In the genomic region with DNA sequence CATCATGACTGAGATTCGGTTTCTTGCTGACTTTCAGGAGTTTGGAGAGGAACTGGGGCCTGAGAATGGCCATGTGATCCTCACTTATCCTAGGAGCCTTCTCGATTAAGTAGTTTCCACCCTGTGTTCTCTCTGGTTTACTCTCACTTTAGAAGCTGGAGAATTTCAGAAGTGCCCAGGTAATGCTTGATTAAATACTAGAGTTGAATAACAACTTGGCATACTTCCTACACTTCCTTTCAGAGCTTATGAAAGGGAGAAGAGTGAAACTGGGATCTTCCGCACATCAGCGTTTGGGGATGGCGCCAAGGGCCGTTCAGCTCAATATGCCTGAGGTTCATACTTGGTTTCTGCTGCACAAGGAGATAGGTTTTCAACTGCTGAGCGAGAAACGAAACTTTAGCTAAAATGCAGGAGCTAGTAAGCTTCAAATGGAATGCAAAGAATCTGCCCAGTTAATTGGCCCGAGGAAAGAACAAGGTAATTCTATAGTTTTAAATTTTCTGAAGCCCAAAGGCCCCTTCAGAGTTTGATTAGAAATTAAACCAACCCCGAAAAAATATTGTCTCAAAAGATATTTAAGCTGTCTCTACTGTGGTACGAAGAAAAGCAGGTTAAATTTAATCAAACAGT, we compare ENCODE assay signal across 26 cellular contexts. TPM values are rescaled to one million over a fixed set of nuclear protein-coding genes. Genes with fewer than 3 reads are reported as not detected.
DNase-seq lines count a peak whose midpoint lies in the region; ATAC-seq and TF ChIP-seq lines count a peak whose summit lies in the region.
"Had no signal": no experiment of that assay in that cellular context is flagged by ENCODE, and none has a peak within 500 bp of the region (broad histone marks: within the 10 kb centered on the region; RNA-seq: fewer than 3 reads in every experiment).

No MANE protein-coding gene starts in this region.

- no peak for DNase-seq in breast epithelium (ENCODE audit: low spot score in 2 of 2)
- no peak for DNase-seq in MCF 10A (ENCODE audit: unreplicated experiment)
- no peak for DNase-seq in mesothelial cell of epicardium (ENCODE audit: low spot score in 2 of 2, unreplicated experiment in 2 of 2)
- DNase-seq in naive thymus-derived CD4-positive, alpha-beta T cell, result no peak
- no peak for DNase-seq in NOMO-1 treated with dmso at 0.1 percent for 144 hours (lab: John Stamatoyannopoulos, UW; ENCODE audit: unreplicated experiment)
- DNase-seq in NCI-H526 (lab: John Stamatoyannopoulos, UW), result no peak
- no peak for DNase-seq in lower leg skin (ENCODE audit: low spot score in 2 of 2)
- DNase-seq: activated CD4-positive, CD25-positive, alpha-beta regulatory T cell; activated CD8-positive, alpha-beta memory T cell treated with anti-CD3 and anti-CD28 coated beads for 24 hours; activated effector memory CD4-positive, alpha-beta T cell treated with anti-CD3 and anti-CD28 coated beads, Interleukin-2, amount 50 U/mL, for 16 hours; amygdala; naive thymus-derived CD8-positive, alpha-beta T cell; NCI-H1092 treated with DMSO at 0.1 percent for 48 hours; NCI-H226; SHP77 treated with DMSO at 0.1 percent for 48 hours; stimulated activated naive CD8-positive, alpha-beta T cell treated with anti-CD3 and anti-CD28 coated beads, Interleukin-15, amount 100 ng/mL, for 72 hours; T-helper 17 cell; uterus had no signal

- H3K4me1 ChIP-seq in breast epithelium (no peaks in the 10 kb centered on the region), esophagus (ENCODE audit: control insufficient read depth in 2 of 2, insufficient read depth in 2 of 2, low read length in 1 of 2) (no peaks in the 10 kb centered on the region)
- H3K4me1 ChIP-seq in naive thymus-derived CD4-positive, alpha-beta T cell (ENCODE audit: control insufficient read depth in 2 of 2, insufficient read depth in 2 of 2, low read length in 2 of 2), result no peaks in the 10 kb centered on the region
- H3K4me1 ChIP-seq: HAP-1, uterus had no signal

- no peak overlapping the region for H3K4me3 Mint-ChIP-seq in MCF 10A (ENCODE audit: unreplicated experiment)
- no peak overlapping the region for H3K4me3 Mint-ChIP-seq in mesothelial cell of epicardium
- H3K4me3 Mint-ChIP-seq in naive thymus-derived CD4-positive, alpha-beta T cell, result no peak overlapping the region
- H3K4me3 Mint-ChIP-seq: CD14-positive monocyte; naive thymus-derived CD8-positive, alpha-beta T cell; stimulated activated naive CD8-positive, alpha-beta T cell treated with anti-CD3 and anti-CD28 coated beads, Interleukin-15, amount 100 ng/mL, for 72 hours; T-helper 17 cell had no signal

- ATAC-seq in naive thymus-derived CD4-positive, alpha-beta T cell, result no peak
- ATAC-seq: naive thymus-derived CD8-positive, alpha-beta T cell; stimulated activated naive CD8-positive, alpha-beta T cell treated with anti-CD3 and anti-CD28 coated beads, Interleukin-15, amount 100 ng/mL, for 72 hours; T-helper 17 cell had no signal

- no peaks in the 10 kb centered on the region for H3K36me3 ChIP-seq in breast epithelium
- no peaks in the 10 kb centered on the region for H3K36me3 ChIP-seq in esophagus (ENCODE audit: control insufficient read depth in 2 of 2, insufficient read depth in 2 of 2, low read length in 1 of 2)
- no peaks in the 10 kb centered on the region for H3K36me3 ChIP-seq in naive thymus-derived CD4-positive, alpha-beta T cell (ENCODE audit: control insufficient read depth in 2 of 3, insufficient read depth in 3 of 3, low read length in 3 of 3)
- H3K36me3 ChIP-seq: HAP-1 had no signal

- H3K27me3 Mint-ChIP-seq in MCF 10A (ENCODE audit: insufficient read depth, unreplicated experiment), result no peaks in the 10 kb centered on the region
- no peaks in the 10 kb centered on the region for H3K27me3 Mint-ChIP-seq in mesothelial cell of epicardium (ENCODE audit: low read depth)
- H3K27me3 Mint-ChIP-seq in naive thymus-derived CD4-positive, alpha-beta T cell, result peaks cover 0 to 4% (median 0%) of the 10 kb centered on the region in 5 donors
- H3K27me3 Mint-ChIP-seq: naive thymus-derived CD8-positive, alpha-beta T cell; stimulated activated naive CD8-positive, alpha-beta T cell treated with anti-CD3 and anti-CD28 coated beads, Interleukin-15, amount 100 ng/mL, for 72 hours; T-helper 17 cell had no signal

- H3K4me3 ChIP-seq in breast epithelium, result peak overlapping the region in 2 of 3 donors; percentile 18 to 44
- H3K4me3 ChIP-seq in esophagus (ENCODE audit: low read depth in 1 of 2, low read length in 2 of 2), result peak overlapping the region in 1 of 2 donors; percentile 59
- H3K4me3 ChIP-seq in naive thymus-derived CD4-positive, alpha-beta T cell (ENCODE audit: low read length), result no peak overlapping the region
- no peak overlapping the region for H3K4me3 ChIP-seq in lower leg skin (ENCODE audit: low read depth, poor library complexity, severe bottlenecking)
- H3K4me3 ChIP-seq: HAP-1, uterus had no signal

- H3K36me3 Mint-ChIP-seq in MCF 10A (ENCODE audit: insufficient read depth, unreplicated experiment), result no peaks in the 10 kb centered on the region
- no peaks in the 10 kb centered on the region for H3K36me3 Mint-ChIP-seq in mesothelial cell of epicardium
- no peaks in the 10 kb centered on the region for H3K36me3 Mint-ChIP-seq in naive thymus-derived CD4-positive, alpha-beta T cell
- H3K36me3 Mint-ChIP-seq: CD14-positive monocyte; naive thymus-derived CD8-positive, alpha-beta T cell had no signal

- intact Hi-C loops in breast epithelium (cut with DNase I; ENCODE audit: low total_unique reads) (no loop called here), MCF 10A (cut with micrococcal nuclease) (no loop called here), lower leg skin (cut with DNase I; ENCODE audit: low total_unique reads) (no loop called here)
- intact Hi-C loops in naive thymus-derived CD4-positive, alpha-beta T cell (cut with micrococcal nuclease), result no loop called here

- H3K9me3 ChIP-seq in breast epithelium (no peaks in the 10 kb centered on the region), esophagus (ENCODE audit: control insufficient read depth in 2 of 2, insufficient read depth in 1 of 2, low read depth in 1 of 2, low read length in 1 of 2) (no peaks in the 10 kb centered on the region)
- H3K9me3 ChIP-seq in naive thymus-derived CD4-positive, alpha-beta T cell (ENCODE audit: control insufficient read depth in 2 of 3, low read length in 3 of 3), result no peaks in the 10 kb centered on the region
- H3K9me3 ChIP-seq: HAP-1, uterus had no signal

- CTCF ChIA-PET in MCF 10A (lab: Yijun Ruan, JAX), result interaction anchor here (0.6 to 0.7 kb wide), 2 partner anchors 89 to 946 kb away, joined by 3 read pairs; no protein-coding TSS in a partner anchor
- CTCF ChIA-PET in naive thymus-derived CD4-positive, alpha-beta T cell (lab: Charles Lee), result no interaction called here

- peaks cover 6% of the 10 kb centered on the region for H3K4me1 Mint-ChIP-seq in MCF 10A (ENCODE audit: insufficient read depth, unreplicated experiment)
- peaks cover 56% of the 10 kb centered on the region for H3K4me1 Mint-ChIP-seq in mesothelial cell of epicardium
- H3K4me1 Mint-ChIP-seq in naive thymus-derived CD4-positive, alpha-beta T cell, result no peaks in the 10 kb centered on the region
- H3K4me1 Mint-ChIP-seq: CD14-positive monocyte; naive thymus-derived CD8-positive, alpha-beta T cell; stimulated activated naive CD8-positive, alpha-beta T cell treated with anti-CD3 and anti-CD28 coated beads, Interleukin-15, amount 100 ng/mL, for 72 hours; T-helper 17 cell had no signal

- WGBS in esophagus, 2 donors, result 48 to 57% methylated on average over 11 of the region's 11 CpGs
- 45 to 49% methylated on average over 11 of the region's 11 CpGs for WGBS in lower leg skin, 2 donors

- H3K9me3 Mint-ChIP-seq in MCF 10A (ENCODE audit: unreplicated experiment), result no peaks in the 10 kb centered on the region
- no peaks in the 10 kb centered on the region for H3K9me3 Mint-ChIP-seq in mesothelial cell of epicardium
- peaks cover 0 to 3% (median 0%) of the 10 kb centered on the region in 11 donors for H3K9me3 Mint-ChIP-seq in naive thymus-derived CD4-positive, alpha-beta T cell
- H3K9me3 Mint-ChIP-seq: CD14-positive monocyte; stimulated activated naive CD8-positive, alpha-beta T cell treated with anti-CD3 and anti-CD28 coated beads, Interleukin-15, amount 100 ng/mL, for 72 hours had no signal

- H3K27ac ChIP-seq in breast epithelium (peak overlapping the region; percentile 71 to 86), esophagus (ENCODE audit: low read depth in 2 of 2, low read length in 1 of 2) (peak overlapping the region; percentile 80 to 83)
- no peak overlapping the region for H3K27ac ChIP-seq in naive thymus-derived CD4-positive, alpha-beta T cell (ENCODE audit: low read depth, low read length)
- H3K27ac ChIP-seq: uterus had no signal

- TF ChIP-seq POLR2A in breast epithelium (IDR thresholded peaks at IDR 0.05), result no peak
- no peak for TF ChIP-seq POLR2A in lower leg skin (IDR thresholded peaks at IDR 0.05)

- H3K27ac Mint-ChIP-seq in MCF 10A (ENCODE audit: low read depth, unreplicated experiment) (no peak overlapping the region), mesothelial cell of epicardium (peak overlapping the region; percentile 94)
- H3K27ac Mint-ChIP-seq in naive thymus-derived CD4-positive, alpha-beta T cell, result no peak overlapping the region
- H3K27ac Mint-ChIP-seq: CD14-positive monocyte; naive thymus-derived CD8-positive, alpha-beta T cell; stimulated activated naive CD8-positive, alpha-beta T cell treated with anti-CD3 and anti-CD28 coated beads, Interleukin-15, amount 100 ng/mL, for 72 hours; T-helper 17 cell had no signal

- BruUV-seq in MCF 10A (replicated peaks; lab: Mats Ljungman, UMichigan), result no TSS peak

- H3K27me3 ChIP-seq in breast epithelium (no peaks in the 10 kb centered on the region), esophagus (ENCODE audit: control insufficient read depth in 1 of 2, insufficient read depth in 2 of 2, low read length in 2 of 2) (no peaks in the 10 kb centered on the region)
- no peaks in the 10 kb centered on the region for H3K27me3 ChIP-seq in naive thymus-derived CD4-positive, alpha-beta T cell (ENCODE audit: control insufficient read depth in 2 of 2, insufficient read depth in 2 of 2, low read length in 2 of 2)
- H3K27me3 ChIP-seq: uterus had no signal

- POLR2A ChIA-PET in MCF 10A (lab: Yijun Ruan, JAX), result interaction anchor here (1.3 kb wide), 1 partner anchor 16 kb away, joined by 7 read pairs; no protein-coding TSS in a partner anchor
- POLR2A ChIA-PET in naive thymus-derived CD4-positive, alpha-beta T cell (lab: Charles Lee), result no interaction called here

- TF ChIP-seq CTCF in breast epithelium (IDR thresholded peaks at IDR 0.05) (no peak), MCF 10A (IDR thresholded peaks at IDR 0.05; ENCODE audit: unreplicated experiment) (no peak), mesothelial cell of epicardium (IDR thresholded peaks at IDR 0.05; ENCODE audit: unreplicated experiment) (no peak), lower leg skin (IDR thresholded peaks at IDR 0.05) (no peak)

RNA-seq across cellular contexts. Expression of a gene that starts 0.8 kb away (rescaled TPM):
- total RNA-seq in breast epithelium, result 10 to 100 TPM in 1 of 3 donors, 1 to 10 TPM in 1, not detected in 1; 6.6 to 61.2 TPM
- total RNA-seq in MCF 10A (2022), result not detected in 2 replicates
- polyA plus RNA-seq in esophagus, result 10 to 100 TPM; 15.0 to 19.1 TPM
- total RNA-seq in mesothelial cell of epicardium, result 1.9 to 2.6 TPM (median 2.4 TPM) in 3 replicates
- not detected for total RNA-seq in naive thymus-derived CD4-positive, alpha-beta T cell
- polyA plus RNA-seq in naive thymus-derived CD4-positive, alpha-beta T cell, result not detected
- total RNA-seq in lower leg skin, result 10 to 100 TPM; 36.8 to 65.3 (median 55.8) TPM
- total RNA-seq: A673; cerebellum; Daoy; frontal cortex; lung microvascular endothelial cell; naive thymus-derived CD8-positive, alpha-beta T cell; T-helper 17 cell had no signal
- polyA plus RNA-seq: CD14-positive monocyte; naive thymus-derived CD8-positive, alpha-beta T cell had no signal

Comparison
In these comparisons a context has a peak if more than half of its experiments do, and no peak if none do; other contexts are left out.
1. H3K4me3 ChIP-seq: peak in breast epithelium (2 of 3); none in naive thymus-derived CD4-positive, alpha-beta T cell (single experiment) and lower leg skin (single experiment).